In the genomic region with DNA sequence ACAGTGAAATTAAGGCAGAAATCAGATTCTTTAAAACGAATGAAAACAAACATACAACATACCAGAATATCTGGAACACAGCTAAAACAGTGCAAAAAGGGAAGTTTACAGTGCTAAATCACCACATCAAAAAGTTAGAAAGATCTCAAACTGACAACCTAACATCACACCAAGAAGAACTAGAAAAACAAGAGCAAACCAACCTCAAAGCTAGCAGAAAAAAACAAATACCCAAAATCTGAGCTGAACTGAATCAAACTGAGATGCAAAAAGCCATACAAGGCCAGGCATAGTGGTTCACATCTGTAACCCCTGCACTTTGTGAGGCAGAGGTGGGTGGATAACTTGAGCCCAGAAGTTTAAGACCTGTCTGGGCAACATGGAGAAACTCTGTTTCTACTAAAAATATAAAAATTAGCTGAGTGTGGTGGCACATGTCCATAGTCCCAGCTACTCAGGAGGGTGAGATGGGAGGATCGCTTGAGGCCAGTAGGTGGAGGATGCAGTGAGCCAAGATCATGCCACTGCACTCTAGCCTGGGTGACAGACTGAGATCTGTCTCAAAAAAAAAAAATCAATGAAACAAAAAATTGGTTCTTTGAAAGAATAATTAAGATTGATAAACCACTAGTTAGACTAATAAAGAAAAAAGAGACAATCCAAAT, we compare ENCODE assay signal across 21 cellular contexts. TPM values are rescaled to one million over a fixed set of nuclear protein-coding genes. Genes with fewer than 3 reads are reported as not detected.
DNase-seq lines count a peak whose midpoint lies in the region; ATAC-seq and TF ChIP-seq lines count a peak whose summit lies in the region.
"Had no signal": no experiment of that assay in that cellular context is flagged by ENCODE, and none has a peak within 500 bp of the region (broad histone marks: within the 10 kb centered on the region; RNA-seq: fewer than 3 reads in every experiment).

No MANE protein-coding gene starts in this region.

- no peak for TF ChIP-seq CTCF in omental fat pad (IDR thresholded peaks at IDR 0.05)

- intact Hi-C loops in activated CD4-positive, alpha-beta T cell treated with anti-CD3 and anti-CD28 coated beads for 36 hours (cut with DNase I, micrococcal nuclease), result loop anchor here in 1 of 2 experiments (10.0 kb wide), 1 partner anchor 644 kb away; the partner anchor contains the start of gene ST8SIA1
- intact Hi-C loops in activated naive CD4-positive, alpha-beta T cell treated with anti-CD3 and anti-CD28 coated beads for 36 hours (cut with micrococcal nuclease), result loop anchor here (10.0 kb wide), 1 partner anchor 394 kb away; no protein-coding TSS in a partner anchor
- intact Hi-C loops in naive thymus-derived CD4-positive, alpha-beta T cell (cut with micrococcal nuclease), result loop anchor here in 1 of 2 donors (5.0 to 10.0 kb wide), 3 partner anchors 394 to 941 kb away; no protein-coding TSS in a partner anchor

- peak overlapping the region; percentile 38 for H3K27ac Mint-ChIP-seq in activated CD4-positive, alpha-beta T cell treated with anti-CD3 and anti-CD28 coated beads for 36 hours
- peak overlapping the region; percentile 78 for H3K27ac Mint-ChIP-seq in activated naive CD4-positive, alpha-beta T cell treated with anti-CD3 and anti-CD28 coated beads, Interleukin-2, amount 10 ng/mL, durations not matched to agents 7 days and 5 days
- no peak overlapping the region for H3K27ac Mint-ChIP-seq in activated naive CD4-positive, alpha-beta T cell treated with anti-CD3 and anti-CD28 coated beads for 36 hours
- H3K27ac Mint-ChIP-seq in T-helper 2 cell treated with Interferon-gamma antibody and Interleukin-4, amounts not matched to agents 5 μg/mL and 100 μg/mL, for 36 hours, result peak overlapping the region; percentile 9
- peak overlapping the region; percentile 14 to 88 (median 69) for H3K27ac Mint-ChIP-seq in naive thymus-derived CD4-positive, alpha-beta T cell
- H3K27ac Mint-ChIP-seq: IgD-negative memory B cell had no signal

- peaks cover 15% of the 10 kb centered on the region for H3K9me3 Mint-ChIP-seq in activated CD4-positive, alpha-beta T cell treated with anti-CD3 and anti-CD28 coated beads for 36 hours (ENCODE audit: low read depth)
- peaks cover 19% of the 10 kb centered on the region for H3K9me3 Mint-ChIP-seq in activated naive CD4-positive, alpha-beta T cell treated with anti-CD3 and anti-CD28 coated beads, Interleukin-2, amount 10 ng/mL, durations not matched to agents 7 days and 5 days
- H3K9me3 Mint-ChIP-seq in activated naive CD4-positive, alpha-beta T cell treated with anti-CD3 and anti-CD28 coated beads for 36 hours, result peaks cover 14% of the 10 kb centered on the region
- H3K9me3 Mint-ChIP-seq in T-helper 2 cell treated with Interferon-gamma antibody and Interleukin-4, amounts not matched to agents 5 μg/mL and 100 μg/mL, for 36 hours, result peaks cover 16% of the 10 kb centered on the region
- peaks cover 0 to 34% (median 16%) of the 10 kb centered on the region in 11 donors for H3K9me3 Mint-ChIP-seq in naive thymus-derived CD4-positive, alpha-beta T cell

- peaks cover 4 to 10% (median 4%) of the 10 kb centered on the region in 3 experiments for H3K9me3 ChIP-seq in naive thymus-derived CD4-positive, alpha-beta T cell (ENCODE audit: control insufficient read depth in 2 of 3, low read length in 3 of 3)

- H3K4me3 Mint-ChIP-seq in activated CD4-positive, alpha-beta T cell treated with anti-CD3 and anti-CD28 coated beads for 36 hours, result no peak overlapping the region
- H3K4me3 Mint-ChIP-seq in activated naive CD4-positive, alpha-beta T cell treated with anti-CD3 and anti-CD28 coated beads, Interleukin-2, amount 10 ng/mL, durations not matched to agents 7 days and 5 days, result no peak overlapping the region
- no peak overlapping the region for H3K4me3 Mint-ChIP-seq in activated naive CD4-positive, alpha-beta T cell treated with anti-CD3 and anti-CD28 coated beads for 36 hours
- no peak overlapping the region for H3K4me3 Mint-ChIP-seq in T-helper 2 cell treated with Interferon-gamma antibody and Interleukin-4, amounts not matched to agents 5 μg/mL and 100 μg/mL, for 36 hours
- peak overlapping the region; percentile 0 to 67 (median 35) for H3K4me3 Mint-ChIP-seq in naive thymus-derived CD4-positive, alpha-beta T cell
- H3K4me3 Mint-ChIP-seq: IgD-negative memory B cell had no signal

- no peak overlapping the region for H3K4me3 ChIP-seq in naive thymus-derived CD4-positive, alpha-beta T cell (ENCODE audit: low read length)
- H3K4me3 ChIP-seq: BLaER1 treated with 17β-estradiol and CSF1 and Interleukin-3, amounts not matched to agents 10 nM and 100 nM had no signal

- no peaks in the 10 kb centered on the region for H3K27me3 ChIP-seq in naive thymus-derived CD4-positive, alpha-beta T cell (ENCODE audit: control insufficient read depth in 2 of 2, insufficient read depth in 2 of 2, low read length in 2 of 2)
- H3K27me3 ChIP-seq: BLaER1 treated with 17β-estradiol and CSF1 and Interleukin-3, amounts not matched to agents 10 nM and 100 nM had no signal

- H3K4me1 ChIP-seq in naive thymus-derived CD4-positive, alpha-beta T cell (ENCODE audit: control insufficient read depth in 2 of 2, insufficient read depth in 2 of 2, low read length in 2 of 2), result peaks cover 3 to 22% of the 10 kb centered on the region in 2 donors

- CTCF ChIA-PET in activated CD4-positive, alpha-beta T cell treated with anti-CD3 and anti-CD28 coated beads for 36 hours (lab: Charles Lee), result interaction anchor here (0.7 to 1.8 kb wide), 3 partner anchors 9 to 13 kb away, joined by 3 to 9 read pairs (median 3); no protein-coding TSS in a partner anchor
- CTCF ChIA-PET in activated naive CD4-positive, alpha-beta T cell treated with anti-CD3 and anti-CD28 coated beads, Interleukin-2, amount 10 ng/mL, durations not matched to agents 7 days and 5 days (lab: Charles Lee), result interaction anchor here (0.5 to 0.6 kb wide), 3 partner anchors 11 to 156 kb away, joined by 3 read pairs; no protein-coding TSS in a partner anchor
- CTCF ChIA-PET in activated naive CD4-positive, alpha-beta T cell treated with anti-CD3 and anti-CD28 coated beads for 36 hours (lab: Charles Lee), result interaction anchor here (0.6 to 3.1 kb wide), 2 partner anchors 10 to 902 kb away, joined by 5 to 12 read pairs; no protein-coding TSS in a partner anchor
- CTCF ChIA-PET in naive thymus-derived CD4-positive, alpha-beta T cell (lab: Charles Lee), result interaction anchor here (0.5 to 1.5 kb wide), 4 partner anchors 8 to 37 kb away, joined by 3 to 7 read pairs (median 4); no protein-coding TSS in a partner anchor

- H3K27me3 Mint-ChIP-seq in activated CD4-positive, alpha-beta T cell treated with anti-CD3 and anti-CD28 coated beads for 36 hours, result no peaks in the 10 kb centered on the region
- H3K27me3 Mint-ChIP-seq in activated naive CD4-positive, alpha-beta T cell treated with anti-CD3 and anti-CD28 coated beads, Interleukin-2, amount 10 ng/mL, durations not matched to agents 7 days and 5 days, result no peaks in the 10 kb centered on the region
- H3K27me3 Mint-ChIP-seq in activated naive CD4-positive, alpha-beta T cell treated with anti-CD3 and anti-CD28 coated beads for 36 hours (ENCODE audit: low read depth), result no peaks in the 10 kb centered on the region
- H3K27me3 Mint-ChIP-seq in T-helper 2 cell treated with Interferon-gamma antibody and Interleukin-4, amounts not matched to agents 5 μg/mL and 100 μg/mL, for 36 hours (ENCODE audit: low read depth), result peaks cover 2% of the 10 kb centered on the region
- peaks cover 0 to 4% (median 0%) of the 10 kb centered on the region in 5 donors for H3K27me3 Mint-ChIP-seq in naive thymus-derived CD4-positive, alpha-beta T cell

- no peak for ATAC-seq in activated CD4-positive, alpha-beta T cell treated with anti-CD3 and anti-CD28 coated beads for 36 hours
- peak; percentile 80 for ATAC-seq in naive thymus-derived CD4-positive, alpha-beta T cell
- ATAC-seq in SK-N-SH treated with all-trans-retinoic acid at 6 μM for 48 hours (no peak), omental fat pad (ENCODE audit: low FRiP score) (no peak)

- peak overlapping the region; percentile 40 for H3K27ac ChIP-seq in naive thymus-derived CD4-positive, alpha-beta T cell (ENCODE audit: low read depth, low read length)
- H3K27ac ChIP-seq: BLaER1 treated with 17β-estradiol and CSF1 and Interleukin-3, amounts not matched to agents 10 nM and 100 nM had no signal

- no peak for DNase-seq in activated CD4-positive, alpha-beta T cell treated with anti-CD3 and anti-CD28 coated beads for 36 hours
- DNase-seq in activated CD4-positive, alpha-beta T cell treated with anti-CD3 and anti-CD28 coated beads for 1 hour, result no peak
- no peak for DNase-seq in activated naive CD4-positive, alpha-beta T cell treated with anti-CD3 and anti-CD28 coated beads, Interleukin-2, amount 10 ng/mL, durations not matched to agents 7 days and 5 days
- DNase-seq in activated naive CD4-positive, alpha-beta T cell treated with anti-CD3 and anti-CD28 coated beads for 36 hours, result no peak
- no peak for DNase-seq in T-helper 2 cell treated with Interferon-gamma antibody and Interleukin-4, amounts not matched to agents 5 μg/mL and 100 μg/mL, for 36 hours (ENCODE audit: low spot score)
- peak in 6 of 9 donors; percentile 31 to 71 (median 50) for DNase-seq in naive thymus-derived CD4-positive, alpha-beta T cell
- DNase-seq in omental fat pad (ENCODE audit: low spot score), result no peak
- DNase-seq: 8988T; EL; GF-D8; NCI-H1105 treated with DMSO at 0.1 percent for 48 hours; NCI-H2081; NCI-H2171; NCI-H345; NCI-H524; NCI-H774; NK-92 treated with Interleukin-12 subunit alpha and Interleukin-12 subunit beta, amount 100 ng/mL, for 24 hours; SIG-M5 had no signal

- no peaks in the 10 kb centered on the region for H3K36me3 ChIP-seq in naive thymus-derived CD4-positive, alpha-beta T cell (ENCODE audit: control insufficient read depth in 2 of 3, insufficient read depth in 3 of 3, low read length in 3 of 3)
- H3K36me3 ChIP-seq: BLaER1 treated with 17β-estradiol and CSF1 and Interleukin-3, amounts not matched to agents 10 nM and 100 nM had no signal

- H3K4me1 Mint-ChIP-seq in activated CD4-positive, alpha-beta T cell treated with anti-CD3 and anti-CD28 coated beads for 36 hours, result peaks cover 24% of the 10 kb centered on the region
- H3K4me1 Mint-ChIP-seq in activated naive CD4-positive, alpha-beta T cell treated with anti-CD3 and anti-CD28 coated beads, Interleukin-2, amount 10 ng/mL, durations not matched to agents 7 days and 5 days, result peaks cover 24% of the 10 kb centered on the region
- peaks cover 26% of the 10 kb centered on the region for H3K4me1 Mint-ChIP-seq in activated naive CD4-positive, alpha-beta T cell treated with anti-CD3 and anti-CD28 coated beads for 36 hours (ENCODE audit: low read depth)
- H3K4me1 Mint-ChIP-seq in T-helper 2 cell treated with Interferon-gamma antibody and Interleukin-4, amounts not matched to agents 5 μg/mL and 100 μg/mL, for 36 hours (ENCODE audit: low read depth), result peaks cover 7% of the 10 kb centered on the region
- peaks cover 11 to 37% (median 27%) of the 10 kb centered on the region in 7 donors for H3K4me1 Mint-ChIP-seq in naive thymus-derived CD4-positive, alpha-beta T cell
- H3K4me1 Mint-ChIP-seq: IgD-negative memory B cell had no signal

- H3K36me3 Mint-ChIP-seq in activated CD4-positive, alpha-beta T cell treated with anti-CD3 and anti-CD28 coated beads for 36 hours (ENCODE audit: low read depth), result peaks cover 8% of the 10 kb centered on the region
- H3K36me3 Mint-ChIP-seq in activated naive CD4-positive, alpha-beta T cell treated with anti-CD3 and anti-CD28 coated beads, Interleukin-2, amount 10 ng/mL, durations not matched to agents 7 days and 5 days, result peaks cover 8% of the 10 kb centered on the region
- peaks cover 9% of the 10 kb centered on the region for H3K36me3 Mint-ChIP-seq in activated naive CD4-positive, alpha-beta T cell treated with anti-CD3 and anti-CD28 coated beads for 36 hours (ENCODE audit: low read depth)
- H3K36me3 Mint-ChIP-seq in T-helper 2 cell treated with Interferon-gamma antibody and Interleukin-4, amounts not matched to agents 5 μg/mL and 100 μg/mL, for 36 hours (ENCODE audit: low read depth), result peaks cover 3% of the 10 kb centered on the region
- peaks cover 11 to 25% (median 13%) of the 10 kb centered on the region in 5 donors for H3K36me3 Mint-ChIP-seq in naive thymus-derived CD4-positive, alpha-beta T cell

- POLR2A ChIA-PET in activated CD4-positive, alpha-beta T cell treated with anti-CD3 and anti-CD28 coated beads for 36 hours (lab: Charles Lee), result interaction anchor here (0.6 kb wide), 1 partner anchor 227 kb away, joined by 4 read pairs; no protein-coding TSS in a partner anchor
- POLR2A ChIA-PET in naive thymus-derived CD4-positive, alpha-beta T cell (lab: Charles Lee), result interaction anchor here (0.6 to 1.2 kb wide), 3 partner anchors 10 to 33 kb away, joined by 4 to 5 read pairs (median 4); partner anchors contain the start of gene LDHB

RNA-seq across cellular contexts. Expression of gene LDHB, which starts 33.2 kb away (rescaled TPM):
- total RNA-seq in activated CD4-positive, alpha-beta T cell treated with anti-CD3 and anti-CD28 coated beads for 36 hours, result 1,000 to 10,000 TPM in 1 of 2 experiments, 100 to 1,000 TPM in 1; 918 to 1,852 TPM
- total RNA-seq in activated naive CD4-positive, alpha-beta T cell treated with anti-CD3 and anti-CD28 coated beads for 36 hours, result 1,000 to 10,000 TPM; 2,296 to 2,461 TPM
- total RNA-seq in naive thymus-derived CD4-positive, alpha-beta T cell, result 1,000 to 10,000 TPM in 3 of 5 experiments, 100 to 1,000 TPM in 2; 630 to 1,306 (median 1,079) TPM
- 1,000 to 10,000 TPM; 2,617 to 2,849 TPM for polyA plus RNA-seq in naive thymus-derived CD4-positive, alpha-beta T cell
- total RNA-seq in omental fat pad, result 100 to 1,000 TPM; 259 to 578 (median 539) TPM

Comparison
In these comparisons a context has a peak if more than half of its experiments do, and no peak if none do; other contexts are left out.
1. DNase-seq: peak in naive thymus-derived CD4-positive, alpha-beta T cell (6 of 9); none in activated CD4-positive, alpha-beta T cell treated with anti-CD3 and anti-CD28 coated beads for 36 hours (single experiment), activated CD4-positive, alpha-beta T cell treated with anti-CD3 and anti-CD28 coated beads for 1 hour (single experiment), activated naive CD4-positive, alpha-beta T cell treated with anti-CD3 and anti-CD28 coated beads, Interleukin-2, amount 10 ng/mL, durations not matched to agents 7 days and 5 days (single experiment), activated naive CD4-positive, alpha-beta T cell treated with anti-CD3 and anti-CD28 coated beads for 36 hours (single experiment), T-helper 2 cell treated with Interferon-gamma antibody and Interleukin-4, amounts not matched to agents 5 μg/mL and 100 μg/mL, for 36 hours (single experiment) and omental fat pad (single experiment).
2. H3K4me3 Mint-ChIP-seq: peak in naive thymus-derived CD4-positive, alpha-beta T cell (10 of 10); none in activated CD4-positive, alpha-beta T cell treated with anti-CD3 and anti-CD28 coated beads for 36 hours (single experiment), activated naive CD4-positive, alpha-beta T cell treated with anti-CD3 and anti-CD28 coated beads, Interleukin-2, amount 10 ng/mL, durations not matched to agents 7 days and 5 days (single experiment), activated naive CD4-positive, alpha-beta T cell treated with anti-CD3 and anti-CD28 coated beads for 36 hours (single experiment) and T-helper 2 cell treated with Interferon-gamma antibody and Interleukin-4, amounts not matched to agents 5 μg/mL and 100 μg/mL, for 36 hours (single experiment).